ENCODE assay signal across 8 cellular contexts in the genomic region with DNA sequence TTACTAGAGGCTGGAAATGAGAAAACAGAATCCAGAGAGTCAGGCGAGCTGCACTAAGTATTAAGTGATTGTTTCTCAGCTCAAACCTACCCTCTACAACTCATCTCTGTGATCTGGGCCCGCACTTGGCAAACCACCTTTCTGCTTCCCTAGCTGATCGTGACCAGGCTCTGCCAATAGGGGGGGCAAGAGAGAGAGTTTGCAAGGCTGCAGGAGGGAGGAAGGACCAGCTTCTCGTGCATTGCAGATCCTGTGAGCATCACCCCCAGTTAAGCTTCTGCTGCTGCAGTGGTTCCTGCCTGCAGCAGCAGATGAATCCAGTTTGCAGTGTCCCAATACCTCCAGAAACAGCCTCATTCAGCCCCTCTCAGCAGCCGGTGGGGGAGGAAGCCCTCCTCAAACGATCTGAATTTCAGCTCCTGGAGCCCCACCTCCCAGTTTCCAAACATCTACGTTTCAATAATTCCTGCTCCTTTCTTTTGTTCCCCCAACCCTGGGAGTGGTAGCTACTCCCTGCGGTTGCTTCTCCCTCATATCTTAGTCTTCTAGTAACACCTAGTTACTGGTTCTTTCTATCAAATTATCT. TPM values are rescaled to one million over a fixed set of nuclear protein-coding genes. Genes with fewer than 3 reads are reported as not detected.
DNase-seq lines count a peak whose midpoint lies in the region; ATAC-seq and TF ChIP-seq lines count a peak whose summit lies in the region.

No MANE protein-coding gene starts in this region.

- no peak for TF ChIP-seq POLR2A in esophagus muscularis mucosa (IDR thresholded peaks at IDR 0.05; ENCODE audit: low read depth)

- peaks cover 62% of the 10 kb centered on the region for H3K36me3 Mint-ChIP-seq in CD8-positive, alpha-beta T cell
- peaks cover 45% of the 10 kb centered on the region for H3K36me3 Mint-ChIP-seq in nephron progenitor cell (ENCODE audit: low read depth)

- H3K79me2 ChIP-seq in PC-3 (ENCODE audit: low read length), result no peaks in the 10 kb centered on the region

- no peaks in the 10 kb centered on the region for H4K20me1 ChIP-seq in PC-3 (ENCODE audit: low read length)

- no peak overlapping the region for H3K4me3 Mint-ChIP-seq in CD8-positive, alpha-beta T cell
- no peak overlapping the region for H3K4me3 Mint-ChIP-seq in nephron progenitor cell

- H3K9me3 Mint-ChIP-seq in CD8-positive, alpha-beta T cell, result no peaks in the 10 kb centered on the region
- no peaks in the 10 kb centered on the region for H3K9me3 Mint-ChIP-seq in nephron progenitor cell

- no peak overlapping the region for H3K4me2 ChIP-seq in PC-3 (ENCODE audit: low read length)

- WGBS in esophagus muscularis mucosa, result 40% methylated on average over 8 of the region's 8 CpGs

- CTCF ChIA-PET in CD8-positive, alpha-beta T cell (lab: Charles Lee), result interaction anchor here (0.6 to 6.8 kb wide), 42 partner anchors 9 to 256 kb away, joined by 3 to 190 read pairs (median 4); partner anchors contain the start of genes IRGQ, LYPD3, PHLDB3 and PINLYP
- CTCF ChIA-PET in PC-3 (lab: Charles Lee), result interaction anchor here (0.6 to 1.1 kb wide), 6 partner anchors 22 to 111 kb away, joined by 3 to 8 read pairs (median 5); partner anchors contain the start of gene ZNF575

- H3K9me3 ChIP-seq in CD8-positive, alpha-beta T cell (ENCODE audit: low read length), result no peaks in the 10 kb centered on the region
- H3K9me3 ChIP-seq in PC-3 (ENCODE audit: low read length) (no peaks in the 10 kb centered on the region), esophagus muscularis mucosa (no peaks in the 10 kb centered on the region)

- TF ChIP-seq CTCF in CD8-positive, alpha-beta T cell (IDR thresholded peaks at IDR 0.05), result peak; percentile 79
- TF ChIP-seq CTCF in PC-3 (conservative IDR thresholded peaks at IDR 0.05; ENCODE audit: low read depth, low read length), result peak; percentile 71
- TF ChIP-seq CTCF in esophagus muscularis mucosa (IDR thresholded peaks at IDR 0.05), result peak; percentile 41 to 53 (median 46)
- TF ChIP-seq CTCF in nephron progenitor cell (IDR thresholded peaks at IDR 0.05), result peak; percentile 71

- no peaks in the 10 kb centered on the region for H3K27me3 ChIP-seq in CD8-positive, alpha-beta T cell (ENCODE audit: insufficient read depth, low read length)
- H3K27me3 ChIP-seq in PC-3 (ENCODE audit: low read length), result no peaks in the 10 kb centered on the region
- H3K27me3 ChIP-seq in esophagus muscularis mucosa, result no peaks in the 10 kb centered on the region

- BruUV-seq in PC-3 (replicated peaks; lab: Mats Ljungman, UMichigan), result no TSS peak

- no peaks in the 10 kb centered on the region for H3F3A ChIP-seq in PC-3 (ENCODE audit: low read length, unreplicated experiment)

- peaks cover 37% of the 10 kb centered on the region for H3K36me3 ChIP-seq in CD8-positive, alpha-beta T cell (ENCODE audit: insufficient read depth, low read length)
- H3K36me3 ChIP-seq in PC-3 (ENCODE audit: low read depth, low read length), result no peaks in the 10 kb centered on the region
- H3K36me3 ChIP-seq in esophagus muscularis mucosa, result peaks cover 36 to 88% (median 71%) of the 10 kb centered on the region in 4 donors

- intact Hi-C loops in CD8-positive, alpha-beta T cell (cut with DNase I, micrococcal nuclease), result loop anchor here (1.0 to 2.0 kb wide), 5 partner anchors 20 to 230 kb away; partner anchors contain the start of genes PINLYP (in 2 of the 2), XRCC1 (in 2 of the 2) and ZNF575 (in 2 of the 2)
- intact Hi-C loops in PC-3 (cut with micrococcal nuclease) (no loop called here), esophagus muscularis mucosa (cut with DNase I) (no loop called here)

- H3K27me3 Mint-ChIP-seq in CD8-positive, alpha-beta T cell (ENCODE audit: low read depth), result no peaks in the 10 kb centered on the region
- H3K27me3 Mint-ChIP-seq in nephron progenitor cell (ENCODE audit: low read depth, poor library complexity), result peaks cover 4% of the 10 kb centered on the region

- H3K9ac ChIP-seq in PC-3 (ENCODE audit: low read length), result no peak overlapping the region

- TF ChIP-seq EP300 in esophagus muscularis mucosa (IDR thresholded peaks at IDR 0.05), result no peak

- no peak overlapping the region for H3K27ac Mint-ChIP-seq in CD8-positive, alpha-beta T cell
- peak overlapping the region; percentile 96 for H3K27ac Mint-ChIP-seq in nephron progenitor cell

- DNase-seq in CD8-positive, alpha-beta T cell, result peak; percentile 71 to 89 (median 85)
- peak; percentile 56 for DNase-seq in PC-3
- DNase-seq in activated T-cell treated with anti-CD3 and anti-CD28 coated beads for 4 hours, result peak; percentile 83
- no peak for DNase-seq in esophagus muscularis mucosa (ENCODE audit: extremely low spot score)
- peak; percentile 82 for DNase-seq in nephron progenitor cell
- DNase-seq in stromal cell of bone marrow (ENCODE audit: low read depth), result peak; percentile 50

- no peak overlapping the region for H3K27ac ChIP-seq in CD8-positive, alpha-beta T cell (ENCODE audit: low read depth, low read length)
- H3K27ac ChIP-seq in PC-3 (ENCODE audit: low read length), result no peak overlapping the region
- no peak overlapping the region for H3K27ac ChIP-seq in esophagus muscularis mucosa (replicated peaks in 1 of 4)

- peaks cover 17% of the 10 kb centered on the region for H3K4me1 Mint-ChIP-seq in CD8-positive, alpha-beta T cell (ENCODE audit: low read depth)
- H3K4me1 Mint-ChIP-seq in nephron progenitor cell, result peaks cover 9% of the 10 kb centered on the region

- no peak overlapping the region for H3K4me3 ChIP-seq in CD8-positive, alpha-beta T cell (ENCODE audit: low read depth, low read length)
- H3K4me3 ChIP-seq in PC-3 (ENCODE audit: low read length), result no peak overlapping the region
- no peak overlapping the region for H3K4me3 ChIP-seq in esophagus muscularis mucosa

- H2AFZ ChIP-seq in PC-3 (ENCODE audit: low read length), result no peak overlapping the region

- H3K9me2 ChIP-seq in PC-3 (replicated peaks; ENCODE audit: low read length), result no peaks in the 10 kb centered on the region

- ATAC-seq in CD8-positive, alpha-beta T cell, result peak; percentile 100
- ATAC-seq in HG03354 (IDR thresholded peaks at IDR 0.05; ENCODE audit: poor library complexity, severe bottlenecking, unreplicated experiment), result peak; percentile 52
- ATAC-seq in PC-3, result peak; percentile 45; the same call in 1 of the 2 replicates
- no peak for ATAC-seq in GM18502 (IDR thresholded peaks at IDR 0.05; ENCODE audit: poor library complexity, unreplicated experiment)

- H3K4me1 ChIP-seq in CD8-positive, alpha-beta T cell (ENCODE audit: insufficient read depth, low read length), result peaks cover 7% of the 10 kb centered on the region
- no peaks in the 10 kb centered on the region for H3K4me1 ChIP-seq in PC-3 (ENCODE audit: insufficient read depth, low read length)
- H3K4me1 ChIP-seq in esophagus muscularis mucosa, result no peaks in the 10 kb centered on the region

- POLR2A ChIA-PET in CD8-positive, alpha-beta T cell (lab: Charles Lee), result interaction anchor here (0.5 to 1.8 kb wide), 9 partner anchors 17 to 152 kb away, joined by 3 to 21 read pairs (median 3); partner anchors contain the start of genes IRGQ, ZNF575 and ZNF576
- POLR2A ChIA-PET in PC-3 (lab: Charles Lee; ENCODE audit: unreplicated experiment), result no interaction called here

RNA-seq across cellular contexts. Expression of gene XRCC1, which starts 20.0 kb away (rescaled TPM):
- total RNA-seq in CD8-positive, alpha-beta T cell, result 10 to 100 TPM; 19.8 to 20.7 TPM
- 23.4 and 43.1 TPM in 2 replicates for total RNA-seq in PC-3 (2014; rRNA removed)
- total RNA-seq in esophagus muscularis mucosa, result 10 to 100 TPM; 21.2 to 27.2 (median 24.4) TPM

RNA-seq across cellular contexts. Expression of gene PINLYP, which starts 20.3 kb away (rescaled TPM):
- 1 to 10 TPM; 1.1 TPM for total RNA-seq in CD8-positive, alpha-beta T cell
- 0.18 TPM in 1 of 2 replicates, not detected in the other for total RNA-seq in PC-3 (2014; rRNA removed)
- total RNA-seq in esophagus muscularis mucosa, result 1 to 10 TPM; 3.3 to 6.2 (median 4.9) TPM

RNA-seq across cellular contexts. Expression of gene ZNF575, which starts 22.3 kb away (rescaled TPM):
- total RNA-seq in CD8-positive, alpha-beta T cell, result 1 to 10 TPM; 2.4 to 3.4 TPM
- 0.98 TPM in 1 of 2 replicates, not detected in the other for total RNA-seq in PC-3 (2014; rRNA removed)
- under 1 TPM; 0.66 to 0.97 (median 0.82) TPM for total RNA-seq in esophagus muscularis mucosa

RNA-seq across cellular contexts. Expression of gene ETHE1, which starts 28.3 kb away (rescaled TPM):
- total RNA-seq in CD8-positive, alpha-beta T cell, result 10 to 100 TPM; 17.2 to 17.6 TPM
- total RNA-seq in PC-3 (2014; rRNA removed) (34.2 and 44.9 TPM in 2 replicates), esophagus muscularis mucosa (10 to 100 TPM; 48.2 to 63.2 (median 55.9) TPM)

RNA-seq across cellular contexts. Expression of gene IRGQ, which starts 40.7 kb away (rescaled TPM):
- total RNA-seq in CD8-positive, alpha-beta T cell, result 10 to 100 TPM; 25.5 to 26.5 TPM
- total RNA-seq in PC-3 (2014; rRNA removed) (12.5 and 12.9 TPM in 2 replicates), esophagus muscularis mucosa (10 to 100 TPM; 20.3 to 36.0 (median 28.6) TPM)

Comparison
In these comparisons a context has a peak if more than half of its experiments do, and no peak if none do; other contexts are left out.
1. intact Hi-C loops: an anchor here in CD8-positive, alpha-beta T cell (1.0 to 2.0 kb wide); none called in PC-3 and esophagus muscularis mucosa.